Comparison of ENCODE assay signal across 11 cellular contexts in genomic region chr12:26629864-26630263, GRCh38.
DNase-seq lines count a peak whose midpoint lies in the region; ATAC-seq and TF ChIP-seq lines count a peak whose summit lies in the region.
"Had no signal": no experiment of that assay in that cellular context is flagged by ENCODE, and none has a peak within 500 bp of the region (broad histone marks: within the 10 kb centered on the region; RNA-seq: fewer than 3 reads in every experiment).

No MANE protein-coding gene starts in this region.

- no peak overlapping the region for H3K27ac ChIP-seq in Panc1 (ENCODE audit: low read length)
- H3K27ac ChIP-seq in osteoblast (ENCODE audit: low read depth, low read length), result peak overlapping the region; percentile 87

- no peaks in the 10 kb centered on the region for H3K36me3 Mint-ChIP-seq in Calu3 (ENCODE audit: insufficient read depth, unreplicated experiment)
- H3K36me3 Mint-ChIP-seq in T-cell, result peaks cover 64% of the 10 kb centered on the region

- H3K79me2 ChIP-seq in osteoblast (ENCODE audit: insufficient read depth, low read length), result no peaks in the 10 kb centered on the region

- H3K4me1 Mint-ChIP-seq in Calu3 (ENCODE audit: low read depth, unreplicated experiment) (peaks cover 12% of the 10 kb centered on the region), T-cell (no peaks in the 10 kb centered on the region)

- H4K20me1 ChIP-seq in osteoblast (ENCODE audit: insufficient read depth, low read length), result no peaks in the 10 kb centered on the region

- no peaks in the 10 kb centered on the region for H3K9me3 ChIP-seq in Panc1 (ENCODE audit: control insufficient read depth, insufficient read depth, low read depth, low read length)
- no peaks in the 10 kb centered on the region for H3K9me3 ChIP-seq in osteoblast (ENCODE audit: low read depth, low read length)

- CTCF ChIA-PET in Calu3 (lab: Charles Lee) (interaction anchor here (0.8 to 1.4 kb wide), 3 partner anchors 12 to 72 kb away, joined by 4 to 6 read pairs (median 5); no protein-coding TSS in a partner anchor), Panc1 (lab: Charles Lee) (interaction anchor here (1.2 kb wide), 1 partner anchor 72 kb away, joined by 4 read pairs; no protein-coding TSS in a partner anchor), T-cell (lab: Charles Lee) (interaction anchor here (0.5 to 0.7 kb wide), 2 partner anchors 13 to 516 kb away, joined by 4 read pairs; no protein-coding TSS in a partner anchor)

- TF ChIP-seq CTCF in Calu3 (IDR thresholded peaks at IDR 0.05; ENCODE audit: unreplicated experiment), result peak; percentile 16
- TF ChIP-seq CTCF in Panc1 (IDR thresholded peaks at IDR 0.05), result peak; percentile 70
- peak; percentile 46 for TF ChIP-seq CTCF in fibroblast of mammary gland (conservative IDR thresholded peaks at IDR 0.05; ENCODE audit: control insufficient read depth, insufficient read depth, low read depth, low read length)
- peak; percentile 62 for TF ChIP-seq CTCF in osteoblast (IDR thresholded peaks at IDR 0.05; ENCODE audit: extremely low read depth, low read depth, low read length)

- in situ Hi-C loops in Panc1 (cut with HindIII; ENCODE audit: low pct_unique_long_range_greater_than_20kb, low sequenced_read_pairs), result no loop called here

- intact Hi-C loops in Calu3 (cut with micrococcal nuclease; ENCODE audit: unreplicated experiment) (loop anchor here (1.0 kb wide), 2 partner anchors 21 to 71 kb away; no protein-coding TSS in a partner anchor), Panc1 (cut with micrococcal nuclease; ENCODE audit: unreplicated experiment) (no loop called here)

- no peak overlapping the region for H3K4me3 Mint-ChIP-seq in Calu3 (ENCODE audit: low read depth, unreplicated experiment)
- no peak overlapping the region for H3K4me3 Mint-ChIP-seq in T-cell
- H3K4me3 Mint-ChIP-seq: naive thymus-derived CD4-positive, alpha-beta T cell had no signal

- H3K36me3 ChIP-seq in Panc1 (ENCODE audit: control insufficient read depth, insufficient read depth, low read length) (no peaks in the 10 kb centered on the region), osteoblast (ENCODE audit: insufficient read depth, low read length) (no peaks in the 10 kb centered on the region), H7 (replicated peaks; ENCODE audit: control insufficient read depth, insufficient read depth, low read length) (peaks cover 3% of the 10 kb centered on the region)

- H3K4me1 ChIP-seq in Panc1 (ENCODE audit: control insufficient read depth, insufficient read depth, low read length) (peaks cover 8% of the 10 kb centered on the region), osteoblast (ENCODE audit: insufficient read depth, low read length) (peaks cover 46% of the 10 kb centered on the region)

- DNase-seq in Calu3 (no peak), Panc1 (ENCODE audit: low read depth, low spot score) (no peak), fibroblast of mammary gland (ENCODE audit: low read depth) (peak; percentile 34), osteoblast (ENCODE audit: insufficient read length, low spot score, missing footprints) (no peak), NCI-H1436 (lab: John Stamatoyannopoulos, UW) (no peak), H7 (no peak), NCI-H2107 treated with DMSO at 0.1 percent for 48 hours (lab: John Stamatoyannopoulos, UW; ENCODE audit: unreplicated experiment) (no peak), T-cell (no peak)
- DNase-seq: effector memory CD4-positive, alpha-beta T cell; GOT3; naive thymus-derived CD4-positive, alpha-beta T cell had no signal

- no peaks in the 10 kb centered on the region for H3K27me3 Mint-ChIP-seq in Calu3 (ENCODE audit: unreplicated experiment)
- H3K27me3 Mint-ChIP-seq in T-cell, result no peaks in the 10 kb centered on the region
- H3K27me3 Mint-ChIP-seq: naive thymus-derived CD4-positive, alpha-beta T cell had no signal

- H3K4me2 ChIP-seq in osteoblast (ENCODE audit: insufficient read depth, low read length), result peak overlapping the region; percentile 85

- H3K4me3 ChIP-seq in Panc1 (ENCODE audit: low read depth in 2 of 2, low read length in 2 of 2) (no peak overlapping the region), fibroblast of mammary gland (ENCODE audit: control insufficient read depth, low read depth, low read length) (no peak overlapping the region), osteoblast (ENCODE audit: insufficient read depth, low read length) (peak overlapping the region; percentile 53), H7 (ENCODE audit: insufficient read depth, low read depth, low read length) (no peak overlapping the region)

- peak overlapping the region; percentile 11 for H2AFZ ChIP-seq in osteoblast (ENCODE audit: low read length)

- POLR2A ChIA-PET in Panc1 (lab: Charles Lee) (no interaction called here), T-cell (lab: Charles Lee) (no interaction called here)

- H3K27ac Mint-ChIP-seq in Calu3 (ENCODE audit: unreplicated experiment), result no peak overlapping the region
- no peak overlapping the region for H3K27ac Mint-ChIP-seq in T-cell

- 0 out of 2 replicates have a peak, but pooled peaks have one; percentile 63 for ATAC-seq in Panc1
- ATAC-seq in T-cell (replicated peaks in 1 of 4), result no peak
- ATAC-seq: naive thymus-derived CD4-positive, alpha-beta T cell had no signal

- no TSS peak for BruUV-seq in Calu3 (replicated peaks; lab: Mats Ljungman, UMichigan)
- no TSS peak for BruUV-seq in Panc1 (replicated peaks; lab: Mats Ljungman, UMichigan)

- H3K27me3 ChIP-seq in Panc1 (ENCODE audit: control insufficient read depth, insufficient read depth, low read length) (no peaks in the 10 kb centered on the region), osteoblast (ENCODE audit: insufficient read depth, low read length) (no peaks in the 10 kb centered on the region), H7 (ENCODE audit: control insufficient read depth, insufficient read depth, low read length) (no peaks in the 10 kb centered on the region)

- no peaks in the 10 kb centered on the region for H3K9me3 Mint-ChIP-seq in Calu3 (ENCODE audit: low read depth, unreplicated experiment)
- no peaks in the 10 kb centered on the region for H3K9me3 Mint-ChIP-seq in T-cell

Comparison
In these comparisons a context has a peak if more than half of its experiments do, and no peak if none do; other contexts are left out.
1. CTCF ChIP-seq: peak in every context shown above with its lines; median percentile 70 in Panc1; 62 in osteoblast; 46 in fibroblast of mammary gland; 16 in Calu3.